9 cellular contexts compared by ENCODE assay signal in genomic region chr19:4391701-4392543, GRCh38. TPM values are rescaled to one million over a fixed set of nuclear protein-coding genes. Genes with fewer than 3 reads are reported as not detected.
DNase-seq lines count a peak whose midpoint lies in the region; ATAC-seq, FAIRE-seq and TF ChIP-seq lines count a peak whose summit lies in the region.
"Had no signal": no experiment of that assay in that cellular context is flagged by ENCODE, and none has a peak within 500 bp of the region (broad histone marks: within the 10 kb centered on the region; RNA-seq: fewer than 3 reads in every experiment).

No MANE protein-coding gene starts in this region.

- no peak for FAIRE-seq in pancreas (lab: Jason Lieb, UNC)

- H3K4me1 ChIP-seq in pancreas: peaks cover 4 to 37% (median 36%) of the 10 kb centered on the region in 3 donors

- H3K27ac ChIP-seq in pancreas: peak overlapping the region in 3 of 4 donors; percentile 30 to 38 (median 38)

- H3K27me3 ChIP-seq in pancreas: no peaks in the 10 kb centered on the region

- peak in 3 of 4 donors; percentile 6 to 16 (median 16) for ATAC-seq in pancreas
- no peak for ATAC-seq in GM21786 (IDR thresholded peaks at IDR 0.05; ENCODE audit: unreplicated experiment)

- peak; percentile 56 for DNase-seq in AG20443 (ENCODE audit: low spot score)
- peak; percentile 53 for DNase-seq in astrocyte of the hippocampus (ENCODE audit: low read depth, low spot score)
- peak; percentile 59 for DNase-seq in glomerular visceral epithelial cell (ENCODE audit: extremely low spot score)
- DNase-seq in pancreas: no peak
- no peak for DNase-seq in midbrain (lab: John Stamatoyannopoulos, UW)
- no peak for DNase-seq in superior temporal gyrus (ENCODE audit: extremely low spot score)
- DNase-seq in AG08396 (ENCODE audit: low spot score): no peak
- DNase-seq: activated CD4-positive, CD25-positive, alpha-beta regulatory T cell had no signal

- no peak overlapping the region for H3K4me3 ChIP-seq in pancreas

- peaks cover 0 to 11% (median 0%) of the 10 kb centered on the region in 3 donors for H3K36me3 ChIP-seq in pancreas

- 53 to 54% methylated on average over 22 of the region's 22 CpGs for WGBS in pancreas, 2 donors

- H3K9me3 ChIP-seq in pancreas: no peaks in the 10 kb centered on the region

- intact Hi-C loops in pancreas (cut with DNase I): no loop called here

- no peak for TF ChIP-seq CTCF in pancreas (IDR thresholded peaks at IDR 0.05)

RNA-seq across cellular contexts. Expression of gene SH3GL1, which starts 8.4 kb away (rescaled TPM):
- 10 to 100 TPM; 25.9 to 31.1 (median 27.5) TPM for total RNA-seq in pancreas
- 10 to 100 TPM; 27.1 to 34.2 TPM for polyA plus RNA-seq in pancreas

RNA-seq across cellular contexts. Expression of gene CHAF1A, which starts 10.5 kb away (rescaled TPM):
- 1 to 10 TPM; 2.8 to 5.0 (median 3.9) TPM for total RNA-seq in pancreas
- 1 to 10 TPM; 3.8 to 4.3 TPM for polyA plus RNA-seq in pancreas

RNA-seq across cellular contexts. Expression of gene MPND, which starts 48.6 kb away (rescaled TPM):
- 10 to 100 TPM; 11.8 to 20.0 (median 14.9) TPM for total RNA-seq in pancreas
- polyA plus RNA-seq in pancreas: 10 to 100 TPM; 16.7 to 18.9 TPM

RNA-seq across cellular contexts. Expression of gene STAP2, which starts 53.3 kb away (rescaled TPM):
- 10 to 100 TPM; 17.4 to 45.4 (median 23.3) TPM for total RNA-seq in pancreas
- polyA plus RNA-seq in pancreas: 10 to 100 TPM; 46.6 to 65.5 TPM

Comparison
In these comparisons a context has a peak if more than half of its experiments do, and no peak if none do; other contexts are left out.
1. DNase-seq: peak in AG20443 (single experiment), astrocyte of the hippocampus (single experiment) and glomerular visceral epithelial cell (single experiment); none in pancreas (0 of 6), midbrain (single experiment), superior temporal gyrus (single experiment) and AG08396 (single experiment).